9 cellular contexts compared by ENCODE assay signal in genomic region chr7:105838273-105839141, GRCh38. TPM values are rescaled to one million over a fixed set of nuclear protein-coding genes. Genes with fewer than 3 reads are reported as not detected.
DNase-seq lines count a peak whose midpoint lies in the region; ATAC-seq and TF ChIP-seq lines count a peak whose summit lies in the region.
"Had no signal": no experiment of that assay in that cellular context is flagged by ENCODE, and none has a peak within 500 bp of the region (broad histone marks: within the 10 kb centered on the region; RNA-seq: fewer than 3 reads in every experiment).

No MANE protein-coding gene starts in this region.

- no peaks in the 10 kb centered on the region for H3K9me3 ChIP-seq in aorta (ENCODE audit: control insufficient read depth, low read length)
- H3K9me3 ChIP-seq: BLaER1 had no signal

- peaks cover 30 to 54% of the 10 kb centered on the region in 2 donors for H3K4me1 Mint-ChIP-seq in natural killer cell

- peak; percentile 27 for DNase-seq in A172 (ENCODE audit: low spot score)
- peak; percentile 82 for DNase-seq in NCI-H1105 (lab: John Stamatoyannopoulos, UW)
- peak; percentile 57 for DNase-seq in astrocyte of the cerebellum (ENCODE audit: low read depth)
- peak; percentile 45 for DNase-seq in kidney glomerular epithelial cell (lab: John Stamatoyannopoulos, UW)
- no peak for DNase-seq in natural killer cell
- DNase-seq in aorta, result no peak
- DNase-seq in midbrain (lab: John Stamatoyannopoulos, UW), result no peak
- no peak for DNase-seq in activated naive CD4-positive, alpha-beta T cell treated with Interleukin-2 at 50 U/mL for 16 hours

- no peaks in the 10 kb centered on the region for H3K9me3 Mint-ChIP-seq in natural killer cell

- H3K27ac ChIP-seq in aorta (ENCODE audit: low read depth in 1 of 2, low read length in 2 of 2), result no peak overlapping the region
- H3K27ac ChIP-seq: BLaER1 had no signal

- in situ Hi-C loops in astrocyte of the cerebellum (cut with HindIII; ENCODE audit: low sequenced_read_pairs), result no loop called here

- peaks cover 3% of the 10 kb centered on the region in 2 donors for H3K4me1 ChIP-seq in aorta (ENCODE audit: control insufficient read depth in 1 of 2, insufficient read depth in 2 of 2, low read length in 2 of 2)
- H3K4me1 ChIP-seq: BLaER1 had no signal

- H3K4me3 ChIP-seq in astrocyte of the cerebellum (ENCODE audit: low read depth, low read length) (no peak overlapping the region), aorta (ENCODE audit: low read length in 2 of 2) (no peak overlapping the region)
- H3K4me3 ChIP-seq: BLaER1 had no signal

- WGBS in aorta, 2 donors, result 38 to 44% methylated on average over 14 of the region's 14 CpGs

- no peaks in the 10 kb centered on the region for H3K27me3 Mint-ChIP-seq in natural killer cell (ENCODE audit: low read depth in 2 of 2)

- H3K4me3 Mint-ChIP-seq in natural killer cell, result no peak overlapping the region

- ATAC-seq in natural killer cell, result no peak
- ATAC-seq in aorta (ENCODE audit: low FRiP score), result no peak

- H3K27me3 ChIP-seq in aorta (ENCODE audit: control insufficient read depth in 1 of 2, insufficient read depth in 2 of 2, low read length in 1 of 2), result no peaks in the 10 kb centered on the region
- H3K27me3 ChIP-seq: BLaER1 had no signal

- no peaks in the 10 kb centered on the region for H3K36me3 Mint-ChIP-seq in natural killer cell

- no peak overlapping the region for H3K27ac Mint-ChIP-seq in natural killer cell

- H3K36me3 ChIP-seq in aorta (ENCODE audit: control insufficient read depth in 1 of 2, insufficient read depth in 2 of 2, low read length in 1 of 2), result no peaks in the 10 kb centered on the region
- H3K36me3 ChIP-seq: BLaER1 had no signal

- no peak for TF ChIP-seq CTCF in astrocyte of the cerebellum (IDR thresholded peaks at IDR 0.05; ENCODE audit: low read depth, low read length, missing control alignments)
- TF ChIP-seq CTCF in natural killer cell (IDR thresholded peaks at IDR 0.05), result no peak

- intact Hi-C loops in natural killer cell (cut with micrococcal nuclease), result no loop called here
- intact Hi-C loops in aorta (cut with DNase I), result no loop called here

RNA-seq across cellular contexts. Expression of gene ATXN7L1, which starts 37.9 kb away (rescaled TPM):
- total RNA-seq in A172 (2014; rRNA removed; shearing (Covaris generic)), result 1.6 and 10.2 TPM in 2 replicates
- total RNA-seq in natural killer cell (10 to 100 TPM; 37.5 to 48.6 (median 47.9) TPM), aorta (10 to 100 TPM; 12.8 to 20.1 TPM)
- polyA plus RNA-seq in aorta, result 1 to 10 TPM; 2.5 to 3.9 TPM

Comparison
In these comparisons a context has a peak if more than half of its experiments do, and no peak if none do; other contexts are left out.
1. DNase-seq: peak in A172 (single experiment), NCI-H1105 (single experiment), astrocyte of the cerebellum (single experiment) and kidney glomerular epithelial cell (single experiment); none in natural killer cell (single experiment), aorta (0 of 2), midbrain (single experiment) and activated naive CD4-positive, alpha-beta T cell treated with Interleukin-2 at 50 U/mL for 16 hours (single experiment).